ENCODE assay signal across 9 cellular contexts in the genomic region with DNA sequence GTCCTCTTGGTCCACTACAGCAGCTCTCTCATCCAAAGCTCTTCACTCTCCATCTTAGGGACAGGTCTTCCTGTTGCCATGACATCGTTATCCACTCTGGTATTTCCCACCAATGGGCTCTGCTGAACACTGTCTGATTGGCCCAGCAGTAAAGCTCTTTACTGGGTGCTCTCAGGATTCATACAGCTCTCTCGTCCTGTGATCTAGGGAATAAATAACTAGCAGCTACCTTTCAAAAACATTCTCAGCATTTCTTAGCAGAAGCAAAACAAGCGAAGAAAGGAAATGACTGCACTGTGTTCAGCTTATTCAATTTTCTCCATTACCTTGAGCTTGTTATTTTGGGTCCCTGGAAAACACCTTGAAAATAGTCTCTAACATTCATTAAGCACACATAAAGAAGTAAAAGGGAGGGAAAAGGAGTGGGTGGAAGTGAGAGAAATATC.
A peak's percentile ranks its signal among the peaks of the same experiment; 100 is the strongest.
DNase-seq lines count a peak whose midpoint lies in the region; ATAC-seq and TF ChIP-seq lines count a peak whose summit lies in the region.
"Had no signal": no experiment of that assay in that cellular context is flagged by ENCODE, and none has a peak within 500 bp of the region (broad histone marks: within the 10 kb centered on the region; RNA-seq: fewer than 3 reads in every experiment).

No MANE protein-coding gene starts in this region.

- no peaks in the 10 kb centered on the region for H3K9me3 Mint-ChIP-seq in neural progenitor cell
- H3K9me3 Mint-ChIP-seq: GM23338 had no signal

- H3K4me1 Mint-ChIP-seq in neural progenitor cell: peaks cover 2% of the 10 kb centered on the region

- ATAC-seq in GM18873 (IDR thresholded peaks at IDR 0.05; ENCODE audit: low FRiP score, unreplicated experiment): peak; percentile 30
- ATAC-seq in HG02678 (IDR thresholded peaks at IDR 0.05; ENCODE audit: unreplicated experiment): peak; percentile 36
- ATAC-seq in GM19328 (IDR thresholded peaks at IDR 0.05; ENCODE audit: unreplicated experiment): no peak
- ATAC-seq: GM23338 had no signal

- H3K9me3 ChIP-seq in neural progenitor cell (ENCODE audit: low read depth): no peaks in the 10 kb centered on the region
- H3K9me3 ChIP-seq: colonic mucosa had no signal

- H3K27me3 ChIP-seq in neural progenitor cell: no peaks in the 10 kb centered on the region
- no peaks in the 10 kb centered on the region for H3K27me3 ChIP-seq in H7 (ENCODE audit: control insufficient read depth, insufficient read depth, low read length)
- H3K27me3 ChIP-seq: colonic mucosa had no signal

- H3K27me3 Mint-ChIP-seq in neural progenitor cell (ENCODE audit: insufficient read depth, low read depth): peaks cover 2% of the 10 kb centered on the region

- no peaks in the 10 kb centered on the region for H3K4me1 ChIP-seq in neural progenitor cell
- H3K4me1 ChIP-seq: colonic mucosa had no signal

- no peak overlapping the region for H3K4me3 Mint-ChIP-seq in neural progenitor cell
- H3K4me3 Mint-ChIP-seq: GM23338 had no signal

- no peak for TF ChIP-seq CTCF in neural progenitor cell (IDR thresholded peaks at IDR 0.05)

- no peaks in the 10 kb centered on the region for H3K79me2 ChIP-seq in neural progenitor cell (ENCODE audit: low read depth)

- no peak overlapping the region for H3K27ac ChIP-seq in neural progenitor cell

- no peaks in the 10 kb centered on the region for H4K20me1 ChIP-seq in neural progenitor cell (ENCODE audit: low read depth)

- no peak overlapping the region for H3K9ac ChIP-seq in neural progenitor cell

- H3K27ac Mint-ChIP-seq in neural progenitor cell: peak overlapping the region; percentile 2
- H3K27ac Mint-ChIP-seq: GM23338 had no signal

- DNase-seq in activated T-cell treated with anti-CD3 and anti-CD28 coated beads, Interleukin-2, amount 50 U/mL, for 48 hours: peak; percentile 41 to 45
- DNase-seq in neural progenitor cell (ENCODE audit: low spot score) (no peak), GM19240 (ENCODE audit: insufficient read length, low spot score) (no peak), H7 (no peak)
- DNase-seq: colonic mucosa had no signal

- H3K4me2 ChIP-seq in neural progenitor cell: no peak overlapping the region
- H3K4me2 ChIP-seq: GM23338 had no signal

- H3K4me3 ChIP-seq in neural progenitor cell (no peak overlapping the region), H7 (ENCODE audit: insufficient read depth, low read depth, low read length) (no peak overlapping the region)
- H3K4me3 ChIP-seq: colonic mucosa, GM23338 had no signal

- peaks cover 49% of the 10 kb centered on the region for H3K36me3 Mint-ChIP-seq in neural progenitor cell

- H3K36me3 ChIP-seq in neural progenitor cell (no peaks in the 10 kb centered on the region), H7 (replicated peaks; ENCODE audit: control insufficient read depth, insufficient read depth, low read length) (peaks cover 12% of the 10 kb centered on the region)
- H3K36me3 ChIP-seq: colonic mucosa had no signal

- no peaks in the 10 kb centered on the region for H3F3A ChIP-seq in neural progenitor cell (ENCODE audit: low read depth)

- H2AFZ ChIP-seq in neural progenitor cell (replicated peaks): no peak overlapping the region
- H2AFZ ChIP-seq: GM23338 had no signal

Comparison
In these comparisons a context has a peak if more than half of its experiments do, and no peak if none do; other contexts are left out.
1. DNase-seq: peak in activated T-cell treated with anti-CD3 and anti-CD28 coated beads, Interleukin-2, amount 50 U/mL, for 48 hours (2 of 2); none in neural progenitor cell (single experiment), GM19240 (single experiment) and H7 (single experiment).